19 cellular contexts compared by ENCODE assay signal in the genomic region with DNA sequence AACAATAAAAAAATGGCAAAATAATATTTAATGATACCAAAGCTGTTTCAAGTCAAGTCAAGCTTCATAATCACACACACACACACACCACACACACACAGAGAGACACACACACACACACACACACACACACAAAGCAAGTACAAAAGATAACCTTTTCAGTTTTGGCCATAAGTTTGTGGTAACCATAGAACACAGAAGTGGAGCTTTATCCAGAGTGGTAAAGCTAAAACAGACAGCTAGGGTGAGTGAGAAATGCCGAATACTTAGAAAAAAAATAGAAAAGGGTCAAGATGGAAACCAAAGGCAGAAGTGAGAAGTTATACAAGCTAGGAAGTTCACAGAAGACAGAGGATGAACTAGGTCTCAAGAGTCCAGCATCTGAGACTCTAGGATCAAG.
DNase-seq lines count a peak whose midpoint lies in the region; ATAC-seq, FAIRE-seq and TF ChIP-seq lines count a peak whose summit lies in the region.
"Had no signal": no experiment of that assay in that cellular context is flagged by ENCODE, and none has a peak within 500 bp of the region (broad histone marks: within the 10 kb centered on the region; RNA-seq: fewer than 3 reads in every experiment).

No MANE protein-coding gene starts in this region.

- no peak overlapping the region for H4K91ac ChIP-seq in IMR-90 (ENCODE audit: insufficient read depth, low read depth, low read length)

- TF ChIP-seq CTCF in IMR-90 (conservative IDR thresholded peaks at IDR 0.05; ENCODE audit: low read depth, low read length), result no peak
- TF ChIP-seq CTCF in K562 (IDR thresholded peaks at IDR 0.05 in 2 of 3, conservative IDR thresholded peaks at IDR 0.05 in 1 of 3; ENCODE audit: insufficient read depth in 2 of 3, low read depth in 1 of 3, low read length in 3 of 3), result no peak

- no peak overlapping the region for H3K18ac ChIP-seq in IMR-90 (ENCODE audit: low read depth, low read length)

- H2BK5ac ChIP-seq in IMR-90 (ENCODE audit: low read depth, low read length, poor library complexity, severe bottlenecking), result peak overlapping the region; percentile 68

- H3K27me3 ChIP-seq in IMR-90 (ENCODE audit: control insufficient read depth, insufficient read depth, low read length), result no peaks in the 10 kb centered on the region
- no peaks in the 10 kb centered on the region for H3K27me3 ChIP-seq in K562 (ENCODE audit: control insufficient read depth in 2 of 2, insufficient read depth in 2 of 2, low read length in 2 of 2)

- TF ChIP-seq POLR2A in H54 (IDR thresholded peaks at IDR 0.05; ENCODE audit: low read depth, low read length), result no peak
- TF ChIP-seq POLR2A in IMR-90 (IDR thresholded peaks at IDR 0.05; ENCODE audit: low read depth, low read length), result no peak
- TF ChIP-seq POLR2A in K562 (conservative IDR thresholded peaks at IDR 0.05), result no peak

- no peak overlapping the region for H3K56ac ChIP-seq in IMR-90 (ENCODE audit: extremely low read depth, insufficient read depth, low read length)

- no peak overlapping the region for H2BK120ac ChIP-seq in IMR-90 (ENCODE audit: low read depth, low read length)

- peaks cover 3% of the 10 kb centered on the region; the same call in 1 of the 2 replicates for H3K9me3 ChIP-seq in IMR-90 (ENCODE audit: control insufficient read depth, insufficient read depth, low read length)
- H3K9me3 ChIP-seq in K562 (replicated peaks; ENCODE audit: control insufficient read depth, insufficient read depth, low read depth, low read length), result peaks cover 7% of the 10 kb centered on the region
- H3K9me3 ChIP-seq: Caco-2 had no signal

- H3K4ac ChIP-seq in IMR-90 (ENCODE audit: low read depth, low read length), result no peak overlapping the region

- H2AFZ ChIP-seq in IMR-90 (replicated peaks; ENCODE audit: low read length, poor library complexity) (no peak overlapping the region), K562 (ENCODE audit: low read depth, low read length) (peak overlapping the region; percentile 81)
- H2AFZ ChIP-seq: GM23248 had no signal

- H3K4me2 ChIP-seq in IMR-90 (ENCODE audit: low read depth, low read length) (no peak overlapping the region), K562 (ENCODE audit: insufficient read depth, low read length) (peak overlapping the region; percentile 40)

- CTCF ChIA-PET in IMR-90 (lab: Yijun Ruan, JAX) (no interaction called here), K562 (lab: Yijun Ruan, JAX; ENCODE audit: low intra/inter-chr PET ratio) (no interaction called here)

- no peak overlapping the region; the same call in 1 of the 2 replicates for H3K14ac ChIP-seq in IMR-90 (replicated peaks; ENCODE audit: low read depth, low read length)

- POLR2A ChIA-PET in IMR-90 (lab: Charles Lee; ENCODE audit: unreplicated experiment), result no interaction called here
- POLR2A ChIA-PET in K562 (lab: Yijun Ruan, JAX), result interaction anchor here (0.9 kb wide), 1 partner anchor 10 kb away, joined by 4 read pairs; no protein-coding TSS in a partner anchor

- peaks cover 29% of the 10 kb centered on the region; the same call in 2 of the 3 replicates for H3K79me2 ChIP-seq in K562 (ENCODE audit: control insufficient read depth, insufficient read depth, low read length)

- H3K27ac ChIP-seq in IMR-90 (ENCODE audit: insufficient read depth, low read length) (no peak overlapping the region), K562 (ENCODE audit: extremely low read depth, low read depth, low read length) (peak overlapping the region; percentile 77)
- H3K27ac ChIP-seq: GM23248 had no signal

- H4K8ac ChIP-seq in IMR-90 (ENCODE audit: low read depth in 2 of 2, low read length in 2 of 2), result no peak overlapping the region

- dilution Hi-C loops in IMR-90 (cut with HindIII; ENCODE audit: low sequenced_read_pairs, unreplicated experiment), result no loop called here

- H4K20me1 ChIP-seq in IMR-90 (ENCODE audit: insufficient read depth, low read length) (peaks cover 5% of the 10 kb centered on the region; the same call in 1 of the 2 replicates), K562 (replicated peaks; ENCODE audit: control insufficient read depth, insufficient read depth, low read length) (no peaks in the 10 kb centered on the region)

- BruUV-seq in IMR-90 (replicated peaks; lab: Mats Ljungman, UMichigan), result no TSS peak
- BruUV-seq in K562 (replicated peaks; lab: Mats Ljungman, UMichigan), result no TSS peak

- H3K36me3 ChIP-seq in IMR-90 (ENCODE audit: control insufficient read depth, insufficient read depth, low read length) (no peaks in the 10 kb centered on the region), K562 (ENCODE audit: control insufficient read depth, insufficient read depth, low read length) (peaks cover 8% of the 10 kb centered on the region; the same call in 2 of the 3 replicates)

- H3K9me1 ChIP-seq in IMR-90 (ENCODE audit: insufficient read depth, low read length) (peaks cover 9% of the 10 kb centered on the region), K562 (ENCODE audit: control insufficient read depth, insufficient read depth, low read length) (no peaks in the 10 kb centered on the region)

- peaks cover 25 to 45% of the 10 kb centered on the region in 2 experiments for H3K79me1 ChIP-seq in IMR-90 (ENCODE audit: low read depth in 1 of 2, low read length in 2 of 2)

- no peak overlapping the region for H2BK15ac ChIP-seq in IMR-90 (ENCODE audit: low read depth, low read length)

- H2BK20ac ChIP-seq in IMR-90 (ENCODE audit: low read depth, low read length), result no peak overlapping the region

- H3K4me1 ChIP-seq in IMR-90 (ENCODE audit: control insufficient read depth, insufficient read depth, low read length), result peaks cover 6% of the 10 kb centered on the region
- H3K4me1 ChIP-seq in K562 (replicated peaks in 1 of 2; ENCODE audit: control insufficient read depth in 2 of 2, insufficient read depth in 2 of 2, low read length in 2 of 2), result peaks cover 8 to 25% of the 10 kb centered on the region in 2 experiments
- H3K4me1 ChIP-seq: Caco-2 had no signal

- ATAC-seq in IMR-90 (ENCODE audit: low read depth) (no peak), K562 (peak; percentile 17), HG02840 (IDR thresholded peaks at IDR 0.05; ENCODE audit: low FRiP score, unreplicated experiment) (no peak)
- ATAC-seq: GM12878, HCT116 had no signal

- DNase-seq in H54 (ENCODE audit: insufficient read length, low spot score), result no peak
- DNase-seq in IMR-90, result no peak
- DNase-seq in K562 (ENCODE audit: extremely low read depth in 1 of 4, low spot score in 3 of 4), result no peak
- no peak for DNase-seq in activated effector memory CD4-positive, alpha-beta T cell treated with anti-CD3 and anti-CD28 coated beads, Interleukin-2, amount 50 U/mL, for 16 hours
- no peak for DNase-seq in activated CD4-positive, CD25-positive, alpha-beta regulatory T cell treated with anti-CD3 and anti-CD28 coated beads, Interleukin-2, amount 50 U/mL, for 72 hours
- DNase-seq: C1 segment of cervical spinal cord; Caco-2; CD4-positive, alpha-beta memory T cell; DMS153; DND-41; GDM1; GM23248; H9; HFFc6 had no signal

- H2AK5ac ChIP-seq in IMR-90 (ENCODE audit: low read depth, low read length), result 0 out of 2 replicates have a peak overlapping the region, but pooled peaks have one; percentile 40

- TF ChIP-seq RAD21 in IMR-90 (IDR thresholded peaks at IDR 0.05; ENCODE audit: low read length), result no peak
- no peak for TF ChIP-seq RAD21 in K562 (CRISPR knock-in tag; conservative IDR thresholded peaks at IDR 0.05 in 1 of 2, IDR thresholded peaks at IDR 0.05 in 1 of 2)

- H3K4me3 ChIP-seq in IMR-90 (ENCODE audit: insufficient read depth, low read depth, low read length), result no peak overlapping the region
- H3K4me3 ChIP-seq in K562, result no peak overlapping the region
- H3K4me3 ChIP-seq: GM12878, GM23248 had no signal

- peak overlapping the region; percentile 85; the same call in 1 of the 2 replicates for H3K23ac ChIP-seq in IMR-90 (ENCODE audit: low read depth, low read length)

- intact Hi-C loops in IMR-90 (cut with micrococcal nuclease) (no loop called here), K562 (cut with micrococcal nuclease) (no loop called here)

- FAIRE-seq in H54 (lab: Jason Lieb, UNC), result peak; percentile 74
- peak; percentile 84 for FAIRE-seq in K562 (lab: Jason Lieb, UNC)
- FAIRE-seq: GM19239, H1 had no signal

- H4K5ac ChIP-seq in IMR-90 (ENCODE audit: low read depth, low read length), result no peak overlapping the region

- H3K9ac ChIP-seq in IMR-90 (ENCODE audit: low read depth, low read length), result no peak overlapping the region
- peak overlapping the region in 1 of 2 experiments; percentile 60; a peak in 2 of 4 replicates for H3K9ac ChIP-seq in K562 (ENCODE audit: insufficient read depth in 1 of 2, low read depth in 2 of 2, low read length in 2 of 2)
- H3K9ac ChIP-seq: GM23248 had no signal

- WGBS in IMR-90 (ENCODE audit: extremely low coverage in 2 of 2, insufficient read length in 1 of 2), 2 experiments, result 100% methylated on average over 1 of the region's 1 CpG; no CpG with 5 or more reads in 1 of the 2 experiments
- WGBS in K562 (ENCODE audit: insufficient coverage, low coverage, missing lambda C conversion rate), result 0% methylated on average over 1 of the region's 1 CpG

- no peak for TF ChIP-seq EP300 in K562 (IDR thresholded peaks at IDR 0.05; ENCODE audit: low read length)

- no peak overlapping the region for H2AK9ac ChIP-seq in IMR-90 (replicated peaks; ENCODE audit: low read depth, low read length, poor library complexity)

- in situ Hi-C loops in IMR-90 (cut with MboI; ENCODE audit: low sequenced_read_pairs), result no loop called here
- in situ Hi-C loops in K562 (cut with MboI), result no loop called here

TF ChIP-seq in IMR-90, 13 proteins besides CTCF, POLR2A, EP300 and RAD21 (continues in another document):
- TF ChIP-seq MAZ (IDR thresholded peaks at IDR 0.05; ENCODE audit: borderline replicate concordance, low read depth, low read length), result no peak
- no peak for TF ChIP-seq MAFK (IDR thresholded peaks at IDR 0.05; ENCODE audit: low read depth, low read length)
- no peak for TF ChIP-seq MXI1 (IDR thresholded peaks at IDR 0.05; ENCODE audit: borderline replicate concordance, low read depth, low read length)

TF ChIP-seq in K562, 482 proteins besides CTCF, POLR2A, EP300 and RAD21 (continues in another document):
- TF ChIP-seq TEAD1 (CRISPR knock-in tag; IDR thresholded peaks at IDR 0.05), result no peak
- TF ChIP-seq, protein P1, sequence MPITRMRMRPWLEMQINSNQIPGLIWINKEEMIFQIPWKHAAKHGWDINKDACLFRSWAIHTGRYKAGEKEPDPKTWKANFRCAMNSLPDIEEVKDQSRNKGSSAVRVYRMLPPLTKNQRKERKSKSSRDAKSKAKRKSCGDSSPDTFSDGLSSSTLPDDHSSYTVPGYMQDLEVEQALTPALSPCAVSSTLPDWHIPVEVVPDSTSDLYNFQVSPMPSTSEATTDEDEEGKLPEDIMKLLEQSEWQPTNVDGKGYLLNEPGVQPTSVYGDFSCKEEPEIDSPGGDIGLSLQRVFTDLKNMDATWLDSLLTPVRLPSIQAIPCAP (CRISPR knock-in tag; IDR thresholded peaks at IDR 0.05; ENCODE audit: borderline replicate concordance), result no peak
- no peak for TF ChIP-seq ZNF133 (CRISPR knock-in tag; IDR thresholded peaks at IDR 0.05)
